Comparison of ENCODE assay signal across 15 cellular contexts in the genomic region with DNA sequence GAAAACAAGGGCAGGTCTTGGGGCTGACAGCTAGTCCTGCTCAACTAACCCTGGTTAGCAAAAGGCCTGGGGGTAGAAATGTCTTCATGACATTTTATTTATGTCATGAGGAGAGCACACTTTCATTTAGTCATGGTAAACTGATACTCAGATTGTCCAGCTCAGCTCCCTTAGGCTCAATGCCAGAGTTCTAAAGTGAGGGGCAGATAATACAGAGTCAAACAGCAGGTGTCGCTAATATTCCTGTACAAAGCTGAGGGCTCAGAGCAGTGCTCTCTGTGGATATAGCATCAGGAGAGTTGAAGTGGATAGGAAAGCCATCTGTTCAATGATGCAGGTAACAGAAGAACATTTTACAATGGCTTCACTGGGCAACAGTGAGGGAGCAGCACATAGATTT. TPM values are rescaled to one million over a fixed set of nuclear protein-coding genes. Genes with fewer than 3 reads are reported as not detected.
DNase-seq lines count a peak whose midpoint lies in the region; TF ChIP-seq lines count a peak whose summit lies in the region.
"Had no signal": no experiment of that assay in that cellular context is flagged by ENCODE, and none has a peak within 500 bp of the region (broad histone marks: within the 10 kb centered on the region; RNA-seq: fewer than 3 reads in every experiment).

No MANE protein-coding gene starts in this region.

- peak; percentile 68 for DNase-seq in DMS53 (lab: John Stamatoyannopoulos, UW)
- DNase-seq in NCI-H82 treated with DMSO at 0.1 percent for 48 hours (lab: John Stamatoyannopoulos, UW; ENCODE audit: unreplicated experiment) = peak; percentile 20
- no peak for DNase-seq in endodermal cell
- DNase-seq in T-helper 9 cell = no peak
- DNase-seq in posterior vena cava (ENCODE audit: low spot score) = no peak
- no peak for DNase-seq in ovary
- no peak for DNase-seq in lower leg skin (ENCODE audit: low spot score in 2 of 2)
- DNase-seq: activated CD4-positive, alpha-beta T cell treated with anti-CD3 and anti-CD28 coated beads, Interleukin-2, amount 10 ng/mL, durations not matched to agents 7 days and 5 days; C1 segment of cervical spinal cord; left lung had no signal

- no peaks in the 10 kb centered on the region for H3K9me3 Mint-ChIP-seq in endodermal cell
- H3K9me3 Mint-ChIP-seq: activated CD4-positive, alpha-beta T cell treated with anti-CD3 and anti-CD28 coated beads, Interleukin-2, amount 10 ng/mL, durations not matched to agents 7 days and 5 days; brain; T-helper 1 cell treated with Interleukin-12 subunit alpha and Interleukin-12 subunit beta and Interleukin-4 antibody, amounts not matched to agents 30 μg/mL and 1 μg/mL, for 36 hours had no signal

- CTCF ChIA-PET in HEK293 (lab: Yijun Ruan, JAX) = interaction anchor here (0.6 to 1.5 kb wide), 6 partner anchors 11 to 486 kb away, joined by 3 to 6 read pairs (median 4); no protein-coding TSS in a partner anchor

- no peak overlapping the region for H3K9ac ChIP-seq in endodermal cell (ENCODE audit: extremely low read depth, low read length, poor library complexity, severe bottlenecking)

- no peaks in the 10 kb centered on the region for H3K4me1 ChIP-seq in HEK293 (ENCODE audit: control insufficient read depth, insufficient read depth, low read length)
- H3K4me1 ChIP-seq in endodermal cell (ENCODE audit: control insufficient read depth, insufficient read depth, low read length) = peaks cover 6% of the 10 kb centered on the region
- no peaks in the 10 kb centered on the region for H3K4me1 ChIP-seq in ovary (ENCODE audit: insufficient read depth)
- H3K4me1 ChIP-seq: left lung, suprapubic skin had no signal

- POLR2A ChIA-PET in HEK293 (lab: Yijun Ruan, JAX) = no interaction called here

- peaks cover 32% of the 10 kb centered on the region for H3K4me1 Mint-ChIP-seq in endodermal cell
- H3K4me1 Mint-ChIP-seq: activated CD4-positive, alpha-beta T cell treated with anti-CD3 and anti-CD28 coated beads, Interleukin-2, amount 10 ng/mL, durations not matched to agents 7 days and 5 days; brain had no signal

- H3K4me3 ChIP-seq in HEK293 (ENCODE audit: low read depth, low read length) = no peak overlapping the region
- no peak overlapping the region for H3K4me3 ChIP-seq in endodermal cell (ENCODE audit: low read length)
- H3K4me3 ChIP-seq in ovary = no peak overlapping the region
- no peak overlapping the region for H3K4me3 ChIP-seq in lower leg skin (ENCODE audit: low read depth, poor library complexity, severe bottlenecking)
- H3K4me3 ChIP-seq: left lung, suprapubic skin had no signal

- no peak overlapping the region for H3K27ac Mint-ChIP-seq in endodermal cell
- H3K27ac Mint-ChIP-seq: activated CD4-positive, alpha-beta T cell treated with anti-CD3 and anti-CD28 coated beads, Interleukin-2, amount 10 ng/mL, durations not matched to agents 7 days and 5 days; brain; natural killer cell treated with Interleukin-12 subunit alpha and Interleukin-12 subunit beta and Interleukin-15 and Interleukin-18, amount 100 ng/mL, for 72 hours; T-helper 1 cell treated with Interleukin-12 subunit alpha and Interleukin-12 subunit beta and Interleukin-4 antibody, amounts not matched to agents 30 μg/mL and 1 μg/mL, for 36 hours had no signal

- TF ChIP-seq POLR2A in ovary (IDR thresholded peaks at IDR 0.05) = no peak
- no peak for TF ChIP-seq POLR2A in lower leg skin (IDR thresholded peaks at IDR 0.05)

- 50 to 69% methylated on average over 1 of the region's 1 CpG for WGBS in endodermal cell (ENCODE audit: insufficient coverage in 1 of 2, insufficient read length in 1 of 2), 2 experiments
- 58 to 70% (median 59%) methylated on average over 1 of the region's 1 CpG for WGBS in ovary, 3 donors
- WGBS in lower leg skin, 2 donors = 60 to 92% methylated on average over 1 of the region's 1 CpG

- H3K36me3 ChIP-seq in HEK293 (ENCODE audit: control insufficient read depth in 2 of 2, insufficient read depth in 1 of 2, low read length in 2 of 2) = peaks cover 0 to 31% of the 10 kb centered on the region in 2 experiments; a peak in 1 of 3 replicates
- no peaks in the 10 kb centered on the region for H3K36me3 ChIP-seq in endodermal cell (ENCODE audit: control insufficient read depth, insufficient read depth, low read length)
- no peaks in the 10 kb centered on the region for H3K36me3 ChIP-seq in ovary
- H3K36me3 ChIP-seq: left lung, suprapubic skin had no signal

- H3K4me3 Mint-ChIP-seq in endodermal cell = no peak overlapping the region
- H3K4me3 Mint-ChIP-seq: activated CD4-positive, alpha-beta T cell treated with anti-CD3 and anti-CD28 coated beads, Interleukin-2, amount 10 ng/mL, durations not matched to agents 7 days and 5 days; brain; natural killer cell treated with Interleukin-12 subunit alpha and Interleukin-12 subunit beta and Interleukin-15 and Interleukin-18, amount 100 ng/mL, for 72 hours; T-helper 1 cell treated with Interleukin-12 subunit alpha and Interleukin-12 subunit beta and Interleukin-4 antibody, amounts not matched to agents 30 μg/mL and 1 μg/mL, for 36 hours had no signal

- TF ChIP-seq EP300 in ovary (IDR thresholded peaks at IDR 0.05) = no peak

- no peak for TF ChIP-seq CTCF in HEK293 (tag by site-specific recombination; IDR thresholded peaks at IDR 0.05)
- TF ChIP-seq CTCF in endodermal cell (conservative IDR thresholded peaks at IDR 0.05) = peak; percentile 55
- no peak for TF ChIP-seq CTCF in ovary (IDR thresholded peaks at IDR 0.05)
- TF ChIP-seq CTCF in lower leg skin (IDR thresholded peaks at IDR 0.05) = no peak

- no peaks in the 10 kb centered on the region for H3K27me3 Mint-ChIP-seq in endodermal cell (ENCODE audit: insufficient read depth)
- H3K27me3 Mint-ChIP-seq: activated CD4-positive, alpha-beta T cell treated with anti-CD3 and anti-CD28 coated beads, Interleukin-2, amount 10 ng/mL, durations not matched to agents 7 days and 5 days had no signal

- intact Hi-C loops in posterior vena cava (cut with DNase I) = no loop called here
- intact Hi-C loops in ovary (cut with DNase I) = no loop called here
- intact Hi-C loops in lower leg skin (cut with DNase I; ENCODE audit: low total_unique reads) = no loop called here

- H3K27ac ChIP-seq in HEK293 (ENCODE audit: extremely low read depth, low read depth, low read length) (no peak overlapping the region), endodermal cell (ENCODE audit: low read depth, low read length) (no peak overlapping the region), ovary (no peak overlapping the region)
- H3K27ac ChIP-seq: left lung, suprapubic skin had no signal

- no peaks in the 10 kb centered on the region for H3K36me3 Mint-ChIP-seq in endodermal cell (ENCODE audit: low read depth)
- H3K36me3 Mint-ChIP-seq: brain; natural killer cell treated with Interleukin-12 subunit alpha and Interleukin-12 subunit beta and Interleukin-15 and Interleukin-18, amount 100 ng/mL, for 72 hours had no signal

- H3K27me3 ChIP-seq in endodermal cell (ENCODE audit: control insufficient read depth, insufficient read depth, low read length, poor library complexity, severe bottlenecking) (no peaks in the 10 kb centered on the region), ovary (no peaks in the 10 kb centered on the region)
- H3K27me3 ChIP-seq: left lung, suprapubic skin had no signal

- H3K9me3 ChIP-seq in HEK293 (ENCODE audit: control insufficient read depth, insufficient read depth, low read depth, low read length) = no peaks in the 10 kb centered on the region
- H3K9me3 ChIP-seq in endodermal cell (ENCODE audit: control insufficient read depth, low read length) = peaks cover 5% of the 10 kb centered on the region
- H3K9me3 ChIP-seq in ovary = no peaks in the 10 kb centered on the region
- H3K9me3 ChIP-seq: left lung, suprapubic skin had no signal

TF ChIP-seq in HEK293, 187 proteins besides CTCF, POLR2A, EP300 and RAD21:
- 0 out of 2 replicates have a peak, but pooled peaks have one; percentile 24 for TF ChIP-seq ZNF629 (tag by site-specific recombination; IDR thresholded peaks at IDR 0.05)
- TF ChIP-seq ZNF223 (tag by site-specific recombination; IDR thresholded peaks at IDR 0.05) = no peak
- TF ChIP-seq ZNF654 (tag by site-specific recombination; IDR thresholded peaks at IDR 0.05; ENCODE audit: low read depth) = peak; percentile 53
- TF ChIP-seq HOXA7 (CRISPR knock-in tag; IDR thresholded peaks at IDR 0.05; ENCODE audit: borderline replicate concordance) = no peak
TF ChIP-seq in HEK293: peak in this region for 2.

RNA-seq across cellular contexts. Expression of gene CALCR, which starts 26.8 kb away (rescaled TPM):
- total RNA-seq in endodermal cell (10 to 100 TPM; 16.8 to 17.1 TPM), posterior vena cava (under 1 TPM in 1 of 2 donors, not detected in 1; 0.10 TPM), ovary (under 1 TPM in 1 of 7 donors, not detected in 6; 0.10 TPM), lower leg skin (under 1 TPM in 1 of 4 donors, not detected in 3; 0.10 TPM)
- 1.8 TPM for polyA plus RNA-seq in endodermal cell (2013, experiment 1 of 2)
- polyA plus RNA-seq in endodermal cell (2013, experiment 2 of 2) = 2.6 TPM
- under 1 TPM; 0.02 to 0.25 TPM for polyA plus RNA-seq in ovary
- total RNA-seq: activated CD4-positive, alpha-beta T cell treated with anti-CD3 and anti-CD28 coated beads, Interleukin-2, amount 10 ng/mL, durations not matched to agents 7 days and 5 days; natural killer cell treated with Interleukin-12 subunit alpha and Interleukin-12 subunit beta and Interleukin-15 and Interleukin-18, amount 100 ng/mL, for 72 hours; suprapubic skin had no signal

Comparison
In these comparisons a context has a peak if more than half of its experiments do, and no peak if none do; other contexts are left out.
1. DNase-seq: peak in DMS53 (single experiment) and NCI-H82 treated with DMSO at 0.1 percent for 48 hours (single experiment); none in endodermal cell (single experiment), T-helper 9 cell (single experiment), posterior vena cava (single experiment), ovary (0 of 5) and lower leg skin (0 of 2).
2. RNA of gene CALCR, which starts 26.8 kb away (total RNA-seq): 16.8 to 17.1 TPM in endodermal cell; 0.10 TPM in posterior vena cava, 0.10 TPM in ovary and 0.10 TPM in lower leg skin; every median in the first group is over 10 times any median in the second.